Comparison of ENCODE assay signal across 37 cellular contexts in genomic region chr7:99825451-99825850, GRCh38. TPM values are rescaled to one million over a fixed set of nuclear protein-coding genes. Genes with fewer than 3 reads are reported as not detected.
"Had no signal": no experiment of that assay in that cellular context is flagged by ENCODE, and none has a peak within 500 bp of the region (broad histone marks: within the 10 kb centered on the region; RNA-seq: fewer than 3 reads in every experiment).

No MANE protein-coding gene starts in this region.

- DNase-seq: activated CD4-positive, alpha-beta memory T cell treated with anti-CD3 and anti-CD28 coated beads for 36 hours; activated CD4-positive, alpha-beta T cell treated with anti-CD3 and anti-CD28 coated beads, Interleukin-2, amount 10 ng/mL, durations not matched to agents 24 days and 14 days; activated CD4-positive, CD25-positive, alpha-beta regulatory T cell treated with anti-CD3 and anti-CD28 coated beads, Interleukin-2, amount 50 U/mL, for 72 hours; activated CD8-positive, alpha-beta memory T cell treated with anti-CD3 and anti-CD28 coated beads, Interleukin-2, amount 50 U/mL, for 4 hours; activated effector memory CD4-positive, alpha-beta T cell treated with anti-CD3 and anti-CD28 coated beads, Interleukin-2, amount 50 U/mL, for 16 hours; activated naive CD4-positive, alpha-beta T cell treated with anti-CD3 and anti-CD28 coated beads for 36 hours; activated naive CD8-positive, alpha-beta T cell treated with anti-CD3 and anti-CD28 coated beads for 36 hours; activated T-cell treated with anti-CD3 and anti-CD28 coated beads, Interleukin-2, amount 50 U/mL, for 1 hour; adrenal gland; aorta; cerebellar nuclear complex; colonic mucosa; effector CD8-positive, alpha-beta T cell; heart left ventricle; lower lobe of right lung; mesenchymal stem cell; nephron progenitor cell; pancreas; psoas muscle; stimulated activated CD4-positive, alpha-beta T cell treated with anti-CD3 and anti-CD28 coated beads, Interleukin-12 subunit alpha, Interleukin-12 subunit beta, amount 100 ng/mL, for 4 hours; stimulated activated CD4-positive, alpha-beta T cell treated with anti-CD3 and anti-CD28 coated beads, Interleukin-4, amount 100 ng/mL, for 24 hours; substantia nigra; thyroid gland; upper lobe of right lung had no signal

- ATAC-seq: body of pancreas; heart left ventricle; lower lobe of right lung; pancreas; psoas muscle; stimulated activated effector memory CD8-positive, alpha-beta T cell treated with anti-CD3 and anti-CD28 coated beads, Interleukin-12 subunit alpha, Interleukin-12 subunit beta, amount 100 ng/mL, for 72 hours; upper lobe of right lung had no signal

- H3K9me3 ChIP-seq: adrenal gland, body of pancreas, colonic mucosa, heart left ventricle, lower lobe of right lung, pancreas, psoas muscle, right atrium auricular region, thyroid gland, upper lobe of right lung had no signal

- FAIRE-seq: pancreas, TTC549 had no signal

- H3K27me3 ChIP-seq: body of pancreas, colonic mucosa, heart left ventricle, pancreas, right atrium auricular region, thyroid gland, upper lobe of right lung had no signal

- H3K4me1 ChIP-seq: adrenal gland, colonic mucosa, psoas muscle, right atrium auricular region, thyroid gland had no signal

- H3K4me3 ChIP-seq: adrenal gland, body of pancreas, colonic mucosa, heart left ventricle, lower lobe of right lung, pancreas, psoas muscle, right atrium auricular region, thyroid gland, upper lobe of right lung had no signal

- H3K36me3 ChIP-seq: adrenal gland, colonic mucosa, heart left ventricle, lower lobe of right lung, pancreas, right atrium auricular region, thyroid gland, upper lobe of right lung had no signal

- H3K4me1 Mint-ChIP-seq: activated CD4-positive, alpha-beta T cell treated with anti-CD3 and anti-CD28 coated beads, Interleukin-2, amount 10 ng/mL, durations not matched to agents 24 days and 14 days; activated naive CD8-positive, alpha-beta T cell treated with anti-CD3 and anti-CD28 coated beads for 36 hours; stimulated activated effector memory CD8-positive, alpha-beta T cell treated with anti-CD3 and anti-CD28 coated beads, Interleukin-12 subunit alpha, Interleukin-12 subunit beta, amount 100 ng/mL, for 72 hours had no signal

- H3K9me3 Mint-ChIP-seq: activated CD4-positive, alpha-beta memory T cell treated with anti-CD3 and anti-CD28 coated beads for 36 hours; activated CD4-positive, alpha-beta T cell treated with anti-CD3 and anti-CD28 coated beads, Interleukin-2, amount 10 ng/mL, durations not matched to agents 24 days and 14 days; activated naive CD4-positive, alpha-beta T cell treated with anti-CD3 and anti-CD28 coated beads for 36 hours; activated naive CD8-positive, alpha-beta T cell treated with anti-CD3 and anti-CD28 coated beads for 36 hours; activated T-helper 1 cell treated with anti-CD3 and anti-CD28 coated beads, Interleukin-12 subunit alpha, Interleukin-12 subunit beta, Interleukin-2, Interleukin-4 antibody, amounts not matched to agents 30 ng/mL and 10 ng/mL and 1 ng/mL, durations not matched to agents 14 hours and 24 hours and 36 hours; nephron progenitor cell; stimulated activated effector memory CD8-positive, alpha-beta T cell treated with anti-CD3 and anti-CD28 coated beads, Interleukin-12 subunit alpha, Interleukin-12 subunit beta, amount 100 ng/mL, for 72 hours; stimulated activated naive CD8-positive, alpha-beta T cell treated with anti-CD3 and anti-CD28 coated beads, Interleukin-15, Interleukin-2, amounts not matched to agents 100 ng/mL and 50 ng/mL, for 24 hours had no signal

- H3K27ac ChIP-seq: adrenal gland, colonic mucosa, heart left ventricle, lower lobe of right lung, psoas muscle, right atrium auricular region, thyroid gland, upper lobe of right lung had no signal

- H3K36me3 Mint-ChIP-seq: activated CD4-positive, alpha-beta memory T cell treated with anti-CD3 and anti-CD28 coated beads for 36 hours; activated naive CD8-positive, alpha-beta T cell treated with anti-CD3 and anti-CD28 coated beads for 36 hours; stimulated activated effector memory CD8-positive, alpha-beta T cell treated with anti-CD3 and anti-CD28 coated beads, Interleukin-12 subunit alpha, Interleukin-12 subunit beta, amount 100 ng/mL, for 72 hours had no signal

- H3K27ac Mint-ChIP-seq: activated CD4-positive, alpha-beta memory T cell treated with anti-CD3 and anti-CD28 coated beads for 36 hours; activated CD4-positive, alpha-beta T cell treated with anti-CD3 and anti-CD28 coated beads, Interleukin-2, amount 10 ng/mL, durations not matched to agents 24 days and 14 days; activated naive CD4-positive, alpha-beta T cell treated with anti-CD3 and anti-CD28 coated beads for 36 hours; activated naive CD8-positive, alpha-beta T cell treated with anti-CD3 and anti-CD28 coated beads for 36 hours; activated T-helper 1 cell treated with anti-CD3 and anti-CD28 coated beads, Interleukin-12 subunit alpha, Interleukin-12 subunit beta, Interleukin-2, Interleukin-4 antibody, amounts not matched to agents 30 ng/mL and 10 ng/mL and 1 ng/mL, durations not matched to agents 14 hours and 24 hours and 36 hours; nephron progenitor cell; stimulated activated effector memory CD8-positive, alpha-beta T cell treated with anti-CD3 and anti-CD28 coated beads, Interleukin-12 subunit alpha, Interleukin-12 subunit beta, amount 100 ng/mL, for 72 hours; stimulated activated naive CD8-positive, alpha-beta T cell treated with anti-CD3 and anti-CD28 coated beads, Interleukin-15, Interleukin-2, amounts not matched to agents 100 ng/mL and 50 ng/mL, for 24 hours had no signal

- H3K4me3 Mint-ChIP-seq: activated CD4-positive, alpha-beta memory T cell treated with anti-CD3 and anti-CD28 coated beads for 36 hours; activated CD4-positive, alpha-beta T cell treated with anti-CD3 and anti-CD28 coated beads, Interleukin-2, amount 10 ng/mL, durations not matched to agents 24 days and 14 days; activated naive CD4-positive, alpha-beta T cell treated with anti-CD3 and anti-CD28 coated beads for 36 hours; activated naive CD8-positive, alpha-beta T cell treated with anti-CD3 and anti-CD28 coated beads for 36 hours; activated T-helper 1 cell treated with anti-CD3 and anti-CD28 coated beads, Interleukin-12 subunit alpha, Interleukin-12 subunit beta, Interleukin-2, Interleukin-4 antibody, amounts not matched to agents 30 ng/mL and 10 ng/mL and 1 ng/mL, durations not matched to agents 14 hours and 24 hours and 36 hours; nephron progenitor cell; stimulated activated effector memory CD8-positive, alpha-beta T cell treated with anti-CD3 and anti-CD28 coated beads, Interleukin-12 subunit alpha, Interleukin-12 subunit beta, amount 100 ng/mL, for 72 hours; stimulated activated naive CD8-positive, alpha-beta T cell treated with anti-CD3 and anti-CD28 coated beads, Interleukin-15, Interleukin-2, amounts not matched to agents 100 ng/mL and 50 ng/mL, for 24 hours had no signal

RNA-seq across cellular contexts. Expression of gene CYP3A43, which starts 2.4 kb away (rescaled TPM):
- total RNA-seq: activated CD4-positive, alpha-beta memory T cell treated with anti-CD3 and anti-CD28 coated beads for 36 hours; activated CD4-positive, alpha-beta T cell treated with anti-CD3 and anti-CD28 coated beads, Interleukin-2, amount 10 ng/mL, durations not matched to agents 24 days and 14 days; activated CD8-positive, alpha-beta memory T cell treated with anti-CD3 and anti-CD28 coated beads for 36 hours; activated naive CD4-positive, alpha-beta T cell treated with anti-CD3 and anti-CD28 coated beads for 36 hours; activated naive CD8-positive, alpha-beta T cell treated with anti-CD3 and anti-CD28 coated beads for 36 hours; activated T-helper 1 cell treated with anti-CD3 and anti-CD28 coated beads, Interleukin-12 subunit alpha, Interleukin-12 subunit beta, Interleukin-2, Interleukin-4 antibody, amounts not matched to agents 30 ng/mL and 10 ng/mL and 1 ng/mL, durations not matched to agents 14 hours and 24 hours and 36 hours; adrenal gland; colonic mucosa; dermis microvascular lymphatic vessel endothelial cell; epithelial cell of proximal tubule; heart left ventricle; kidney epithelial cell; lower lobe of right lung; mucosa of gallbladder; skeletal muscle tissue; thyroid gland; upper lobe of right lung had no signal
- polyA plus RNA-seq: adrenal gland, aorta, heart left ventricle had no signal

RNA-seq across cellular contexts. Expression of gene CYP3A4, which starts 41.5 kb away (rescaled TPM):
- total RNA-seq: activated CD4-positive, alpha-beta memory T cell treated with anti-CD3 and anti-CD28 coated beads for 36 hours; activated CD4-positive, alpha-beta T cell treated with anti-CD3 and anti-CD28 coated beads, Interleukin-2, amount 10 ng/mL, durations not matched to agents 24 days and 14 days; activated CD8-positive, alpha-beta memory T cell treated with anti-CD3 and anti-CD28 coated beads for 36 hours; activated naive CD4-positive, alpha-beta T cell treated with anti-CD3 and anti-CD28 coated beads for 36 hours; activated naive CD8-positive, alpha-beta T cell treated with anti-CD3 and anti-CD28 coated beads for 36 hours; activated T-helper 1 cell treated with anti-CD3 and anti-CD28 coated beads, Interleukin-12 subunit alpha, Interleukin-12 subunit beta, Interleukin-2, Interleukin-4 antibody, amounts not matched to agents 30 ng/mL and 10 ng/mL and 1 ng/mL, durations not matched to agents 14 hours and 24 hours and 36 hours; aorta; dermis microvascular lymphatic vessel endothelial cell; epithelial cell of proximal tubule; kidney epithelial cell; lower lobe of right lung; skeletal muscle tissue; T-helper 1 cell treated with Interleukin-12 subunit alpha and Interleukin-12 subunit beta and Interleukin-4 antibody, amounts not matched to agents 30 ng/mL and 1 ng/mL, for 36 hours; thyroid gland; upper lobe of right lung had no signal

RNA-seq across cellular contexts. Expression of gene OR2AE1, which starts 51.4 kb away (rescaled TPM):
- total RNA-seq: activated CD4-positive, alpha-beta memory T cell treated with anti-CD3 and anti-CD28 coated beads for 36 hours; activated CD8-positive, alpha-beta memory T cell treated with anti-CD3 and anti-CD28 coated beads for 36 hours; activated naive CD4-positive, alpha-beta T cell treated with anti-CD3 and anti-CD28 coated beads for 36 hours; activated naive CD8-positive, alpha-beta T cell treated with anti-CD3 and anti-CD28 coated beads for 36 hours; colonic mucosa; dermis microvascular lymphatic vessel endothelial cell; epithelial cell of proximal tubule; heart left ventricle; kidney epithelial cell; mucosa of gallbladder; pancreas; psoas muscle; skeletal muscle tissue; upper lobe of right lung had no signal
- polyA plus RNA-seq: adrenal gland, aorta, heart left ventricle, pancreas had no signal
